In the genomic region with DNA sequence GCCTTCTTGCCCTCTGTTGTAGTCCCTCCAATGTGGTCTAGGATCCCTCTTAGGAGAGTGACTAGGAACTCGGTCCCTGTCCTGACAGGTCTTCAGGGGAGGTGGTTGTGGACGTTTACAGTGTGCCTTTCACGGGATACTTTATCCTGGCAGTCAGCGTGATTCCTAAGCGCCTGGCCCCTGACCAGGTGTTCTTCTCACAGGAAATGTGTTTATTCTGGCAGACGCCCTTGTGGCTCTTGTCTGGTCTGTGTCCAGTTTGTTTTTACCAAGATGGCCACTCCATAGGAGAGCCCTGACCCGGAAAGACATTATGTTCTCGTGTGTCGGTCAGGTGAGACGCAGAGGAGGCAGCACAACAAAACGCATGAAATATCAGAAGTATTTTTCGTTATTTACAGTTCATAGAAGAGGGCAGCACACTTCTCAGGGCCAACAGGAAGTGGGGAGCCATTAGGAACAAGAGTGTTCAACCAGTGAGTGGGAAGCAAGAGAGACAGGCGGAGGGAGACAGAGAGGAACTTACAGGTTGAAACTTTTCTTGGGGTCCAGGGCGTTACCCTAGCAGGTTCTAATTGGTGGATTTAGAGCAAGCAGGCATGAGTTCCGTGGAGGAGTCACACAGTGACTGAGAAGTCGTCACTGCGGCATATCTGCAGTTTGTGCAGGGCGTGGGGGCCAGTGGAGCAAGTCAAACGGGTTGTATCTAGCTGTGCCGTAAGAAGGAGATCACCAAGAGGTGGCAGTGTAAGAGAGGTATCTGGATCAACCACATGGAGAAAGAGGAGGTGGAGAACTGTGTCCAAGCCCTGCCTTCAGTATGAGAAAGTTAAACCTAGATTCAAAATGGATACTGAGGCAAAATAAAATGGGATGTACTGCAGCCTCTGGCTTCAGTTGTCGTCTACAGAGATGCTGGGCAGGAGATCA, we compare ENCODE assay signal across 1 cellular context.
TF ChIP-seq lines count a peak whose summit lies in the region.

No MANE protein-coding gene starts in this region.

TF ChIP-seq in IMR-90, 13 proteins besides CTCF, POLR2A, EP300 and RAD21 (continued from another document):
- TF ChIP-seq, protein P1, sequence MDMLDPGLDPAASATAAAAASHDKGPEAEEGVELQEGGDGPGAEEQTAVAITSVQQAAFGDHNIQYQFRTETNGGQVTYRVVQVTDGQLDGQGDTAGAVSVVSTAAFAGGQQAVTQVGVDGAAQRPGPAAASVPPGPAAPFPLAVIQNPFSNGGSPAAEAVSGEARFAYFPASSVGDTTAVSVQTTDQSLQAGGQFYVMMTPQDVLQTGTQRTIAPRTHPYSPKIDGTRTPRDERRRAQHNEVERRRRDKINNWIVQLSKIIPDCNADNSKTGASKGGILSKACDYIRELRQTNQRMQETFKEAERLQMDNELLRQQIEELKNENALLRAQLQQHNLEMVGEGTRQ (IDR thresholded peaks at IDR 0.05; ENCODE audit: low read depth, low read length), result no peak
- TF ChIP-seq, protein P2, sequence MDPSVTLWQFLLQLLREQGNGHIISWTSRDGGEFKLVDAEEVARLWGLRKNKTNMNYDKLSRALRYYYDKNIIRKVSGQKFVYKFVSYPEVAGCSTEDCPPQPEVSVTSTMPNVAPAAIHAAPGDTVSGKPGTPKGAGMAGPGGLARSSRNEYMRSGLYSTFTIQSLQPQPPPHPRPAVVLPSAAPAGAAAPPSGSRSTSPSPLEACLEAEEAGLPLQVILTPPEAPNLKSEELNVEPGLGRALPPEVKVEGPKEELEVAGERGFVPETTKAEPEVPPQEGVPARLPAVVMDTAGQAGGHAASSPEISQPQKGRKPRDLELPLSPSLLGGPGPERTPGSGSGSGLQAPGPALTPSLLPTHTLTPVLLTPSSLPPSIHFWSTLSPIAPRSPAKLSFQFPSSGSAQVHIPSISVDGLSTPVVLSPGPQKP (IDR thresholded peaks at IDR 0.05; ENCODE audit: borderline replicate concordance, low read depth, low read length), result no peak
- TF ChIP-seq SMC3 (IDR thresholded peaks at IDR 0.05; ENCODE audit: low read depth, low read length) (no peak), RFX5 (IDR thresholded peaks at IDR 0.05; ENCODE audit: low read depth, low read length) (no peak)
